Comparison of ENCODE assay signal across 7 cellular contexts in the genomic region with DNA sequence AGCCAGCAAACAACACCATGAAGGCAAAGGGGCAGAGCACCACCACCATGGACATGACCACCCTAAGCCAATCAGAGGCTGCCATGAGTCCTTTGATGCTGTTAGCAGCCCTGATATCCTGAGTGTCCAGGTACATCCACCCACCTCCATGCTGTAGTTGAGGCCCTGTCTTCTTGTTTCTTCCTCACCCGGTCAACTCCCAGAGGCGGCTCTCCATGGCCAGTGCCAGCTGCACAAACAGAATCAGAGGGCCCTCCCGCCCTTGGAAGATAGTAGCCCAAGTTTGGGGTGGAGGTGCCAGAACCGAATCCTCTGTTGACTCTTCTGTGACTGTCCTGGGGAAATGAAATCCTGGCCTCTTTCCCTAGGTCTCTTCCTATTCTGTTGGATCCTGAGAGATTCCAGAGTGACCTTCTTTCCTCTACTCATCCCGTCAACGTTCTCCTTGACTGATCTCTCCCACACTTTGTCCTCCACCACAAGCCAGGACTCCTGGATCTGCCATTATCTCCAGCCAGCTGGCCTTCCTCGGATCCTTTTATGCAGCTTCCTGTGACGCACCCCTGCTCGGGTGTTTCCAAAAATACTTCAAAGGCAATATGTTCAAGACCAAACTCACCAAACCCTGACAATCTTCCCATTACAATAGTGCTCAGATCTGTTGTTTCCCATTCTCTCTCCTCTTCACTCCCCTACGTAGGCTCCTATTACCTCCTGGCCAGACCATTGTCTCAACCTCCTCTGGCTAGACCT.
"Had no signal": no experiment of that assay in that cellular context is flagged by ENCODE, and none has a peak within 500 bp of the region (broad histone marks: within the 10 kb centered on the region; RNA-seq: fewer than 3 reads in every experiment).

No MANE protein-coding gene starts in this region.

- DNase-seq: activated CD4-positive, alpha-beta T cell treated with anti-CD3 and anti-CD28 coated beads for 4 hours; activated naive CD4-positive, alpha-beta T cell treated with anti-CD3 and anti-CD28 coated beads for 36 hours; cortex of kidney; effector memory CD4-positive, alpha-beta T cell; immature natural killer cell; left colon; T-helper 1 cell had no signal

- ATAC-seq: left colon had no signal
